15 cellular contexts compared by ENCODE assay signal in genomic region chr17:66654341-66654740, GRCh38.
DNase-seq lines count a peak whose midpoint lies in the region; ATAC-seq and TF ChIP-seq lines count a peak whose summit lies in the region.
"Had no signal": no experiment of that assay in that cellular context is flagged by ENCODE, and none has a peak within 500 bp of the region (broad histone marks: within the 10 kb centered on the region; RNA-seq: fewer than 3 reads in every experiment).

No MANE protein-coding gene starts in this region.

- no peaks in the 10 kb centered on the region for H3K4me1 ChIP-seq in right cardiac atrium (ENCODE audit: control insufficient read depth, insufficient read depth, low read length)
- H3K4me1 ChIP-seq: A549, heart right ventricle had no signal

- DNase-seq in Right ventricle myocardium inferior (ENCODE audit: missing footprints) (no peak), right cardiac atrium (no peak), cardiac fibroblast (ENCODE audit: low read depth in 2 of 2) (peak; percentile 67 to 68), globus pallidus (ENCODE audit: low spot score) (peak; percentile 66), superior temporal gyrus (ENCODE audit: extremely low spot score) (peak; percentile 61), NCI-H1092 (lab: John Stamatoyannopoulos, UW) (no peak), GM19238 (ENCODE audit: insufficient read length, low spot score) (no peak)
- DNase-seq: amniotic stem cell, heart right ventricle, NCI-H446 treated with DMSO at 0.1 percent for 48 hours, PC-3, transverse colon had no signal

- ATAC-seq in Right ventricle myocardium inferior (peak; percentile 56), right cardiac atrium (no peak), HG03432 (IDR thresholded peaks at IDR 0.05; ENCODE audit: unreplicated experiment) (no peak)
- ATAC-seq: A549; activated CD4-positive, CD25-positive, alpha-beta regulatory T cell treated with anti-CD3 and anti-CD28 coated beads, Interleukin-2, amount 50 U/mL, for 24 hours; PC-3 had no signal

- H3K27me3 ChIP-seq in right cardiac atrium (ENCODE audit: control insufficient read depth, insufficient read depth) = no peaks in the 10 kb centered on the region
- H3K27me3 ChIP-seq: heart right ventricle, transverse colon had no signal

- H3K9me3 ChIP-seq in right cardiac atrium (ENCODE audit: control insufficient read depth, low read length) = no peaks in the 10 kb centered on the region
- H3K9me3 ChIP-seq: A549, heart right ventricle, transverse colon had no signal

- 54% methylated on average over 5 of the region's 5 CpGs for WGBS in right cardiac atrium

- intact Hi-C loops in Right ventricle myocardium inferior (cut with DNase I) = no loop called here
- intact Hi-C loops in right cardiac atrium (cut with DNase I) = no loop called here

- no peak overlapping the region for H3K4me3 ChIP-seq in right cardiac atrium (ENCODE audit: low read length)
- H3K4me3 ChIP-seq in cardiac fibroblast (replicated peaks in 1 of 2; ENCODE audit: low read depth in 2 of 2, low read length in 2 of 2) = no peak overlapping the region
- H3K4me3 ChIP-seq: A549, heart right ventricle, transverse colon had no signal

- TF ChIP-seq CTCF in cardiac fibroblast (IDR thresholded peaks at IDR 0.05; ENCODE audit: low read depth, low read length) = no peak

- no peak overlapping the region for H3K27ac ChIP-seq in right cardiac atrium (ENCODE audit: low read length)
- H3K27ac ChIP-seq: A549, heart right ventricle, transverse colon had no signal

Comparison
In these comparisons a context has a peak if more than half of its experiments do, and no peak if none do; other contexts are left out.
1. DNase-seq: peak in cardiac fibroblast (2 of 2), globus pallidus (single experiment) and superior temporal gyrus (single experiment); none in Right ventricle myocardium inferior (single experiment), right cardiac atrium (0 of 3), NCI-H1092 (single experiment) and GM19238 (single experiment).